8 cellular contexts compared by ENCODE assay signal in the genomic region with DNA sequence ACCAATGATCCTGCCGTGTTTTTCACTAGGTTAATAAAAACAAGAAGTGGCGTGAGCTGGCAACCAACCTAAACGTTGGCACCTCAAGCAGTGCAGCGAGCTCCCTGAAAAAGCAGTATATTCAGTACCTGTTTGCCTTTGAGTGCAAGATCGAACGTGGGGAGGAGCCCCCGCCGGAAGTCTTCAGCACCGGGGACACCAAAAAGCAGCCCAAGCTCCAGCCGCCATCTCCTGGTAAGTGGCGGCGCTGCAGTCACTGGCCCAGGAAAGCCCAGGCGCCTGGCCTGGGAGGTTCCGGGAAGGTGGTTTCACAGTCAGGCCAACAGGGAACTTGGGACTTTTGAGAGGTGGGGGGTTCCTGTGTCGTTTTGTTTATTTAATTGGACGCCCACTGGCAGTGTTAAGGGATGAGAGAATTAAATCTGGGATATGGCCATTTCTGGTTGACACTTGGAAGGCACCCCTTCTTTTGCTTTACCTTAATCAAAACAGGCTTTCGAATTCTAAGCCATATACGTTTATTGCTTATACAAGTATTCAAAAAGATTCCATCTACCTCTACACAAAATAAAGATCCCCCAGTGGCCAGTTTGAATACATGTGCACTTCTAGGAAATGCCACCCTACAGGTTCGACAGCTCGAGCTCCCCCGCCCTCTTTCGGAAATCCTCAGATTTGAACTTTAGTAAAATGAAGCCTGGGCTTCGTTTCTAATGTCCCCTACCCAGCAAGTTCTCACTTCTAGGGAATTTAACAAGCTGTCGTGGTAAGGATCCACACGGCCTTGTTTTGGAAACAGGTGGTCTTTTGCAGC.
DNase-seq lines count a peak whose midpoint lies in the region; ATAC-seq and TF ChIP-seq lines count a peak whose summit lies in the region.

No MANE protein-coding gene starts in this region.

- peaks cover 25% of the 10 kb centered on the region for H3K4me1 Mint-ChIP-seq in central memory CD8-positive, alpha-beta T cell

- TF ChIP-seq POLR2A in GM18505 (IDR thresholded peaks at IDR 0.05; ENCODE audit: borderline replicate concordance, extremely low read depth, insufficient read depth, insufficient read length) = no peak

- no peak overlapping the region for H3K4me3 Mint-ChIP-seq in central memory CD8-positive, alpha-beta T cell

- H3K27ac Mint-ChIP-seq in central memory CD8-positive, alpha-beta T cell (ENCODE audit: low read depth) = no peak overlapping the region

- H3K36me3 Mint-ChIP-seq in central memory CD8-positive, alpha-beta T cell (ENCODE audit: insufficient read depth) = peaks cover 40% of the 10 kb centered on the region

- H3K27me3 Mint-ChIP-seq in central memory CD8-positive, alpha-beta T cell = no peaks in the 10 kb centered on the region

- DNase-seq in NCI-H1436 (lab: John Stamatoyannopoulos, UW) = peak; percentile 71
- DNase-seq in NCI-H1436 treated with DMSO at 0.1 percent for 48 hours (lab: John Stamatoyannopoulos, UW) = no peak
- peak; percentile 41 to 63 for DNase-seq in NCI-H2081 (lab: John Stamatoyannopoulos, UW)
- peak; percentile 32 for DNase-seq in activated CD4-positive, alpha-beta T cell treated with anti-CD3 and anti-CD28 coated beads for 1 hour
- peak; percentile 39 to 48 for DNase-seq in central memory CD8-positive, alpha-beta T cell (ENCODE audit: low spot score in 2 of 2)
- peak; percentile 62 for DNase-seq in kidney glomerular epithelial cell (lab: John Stamatoyannopoulos, UW)
- DNase-seq in stimulated activated CD4-positive, alpha-beta T cell treated with anti-CD3 and anti-CD28 coated beads, Interleukin-1b, Interleukin-23, amount 100 ng/mL, for 24 hours (ENCODE audit: low read depth in 4 of 4, low spot score in 1 of 4) = peak; percentile 17 to 38 (median 35)

- no peaks in the 10 kb centered on the region for H3K9me3 Mint-ChIP-seq in central memory CD8-positive, alpha-beta T cell

- peak; percentile 67 for ATAC-seq in central memory CD8-positive, alpha-beta T cell (replicated peaks; ENCODE audit: extremely low read depth, poor library complexity, severe bottlenecking)
- no peak for ATAC-seq in GM18505 (IDR thresholded peaks at IDR 0.05; ENCODE audit: unreplicated experiment)
